In the genomic region with DNA sequence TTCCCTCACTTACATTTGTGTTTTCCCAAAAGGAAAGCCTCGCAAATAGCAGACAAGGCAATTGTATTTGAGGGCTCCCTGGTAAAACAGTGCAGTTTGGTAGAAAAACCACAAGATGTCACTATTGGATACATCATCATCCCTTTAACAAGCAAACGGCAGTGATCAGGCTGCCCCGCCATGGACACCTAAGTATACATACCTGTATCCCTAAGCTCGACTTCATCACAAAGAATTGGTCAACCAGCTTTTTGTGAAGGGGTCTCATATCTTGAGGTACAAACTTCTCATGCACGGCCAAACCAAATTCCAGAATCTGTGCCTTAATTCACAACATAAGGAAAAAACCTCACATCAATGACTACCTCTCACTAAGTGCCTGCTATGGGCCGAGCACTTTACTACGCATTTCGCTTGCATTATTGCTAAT, we compare ENCODE assay signal across 8 cellular contexts.
DNase-seq lines count a peak whose midpoint lies in the region; ATAC-seq and TF ChIP-seq lines count a peak whose summit lies in the region.

No MANE protein-coding gene starts in this region.

- no peak overlapping the region for H3K18ac ChIP-seq in mesendoderm (ENCODE audit: low read length)

- H2AK5ac ChIP-seq in mesendoderm (ENCODE audit: low read length), result no peak overlapping the region

- H3K4me2 ChIP-seq in mesendoderm (ENCODE audit: low read length), result no peak overlapping the region

- H2BK5ac ChIP-seq in mesendoderm (ENCODE audit: low read length), result no peak overlapping the region

- DNase-seq in BJ (ENCODE audit: low read depth) (no peak), NCI-H1417 treated with DMSO at 0.1 percent for 48 hours (lab: John Stamatoyannopoulos, UW) (peak; percentile 51), T follicular helper cell (ENCODE audit: low read depth) (peak; percentile 4), mesendoderm (peak; percentile 83), tibial artery (peak in 1 of 2 donors; percentile 49)
- DNase-seq in effector memory CD8-positive, alpha-beta T cell, result peak in 2 of 3 experiments; percentile 7 to 14

- CTCF ChIA-PET in BJ (lab: Yijun Ruan, JAX), result interaction anchor here (0.7 to 2.4 kb wide), 17 partner anchors 9 to 805 kb away, joined by 3 to 18 read pairs (median 4); no protein-coding TSS in a partner anchor

- peaks cover 3% of the 10 kb centered on the region for H3K36me3 Mint-ChIP-seq in effector memory CD8-positive, alpha-beta T cell (ENCODE audit: insufficient read depth)

- TF ChIP-seq CTCF in BJ (IDR thresholded peaks at IDR 0.05; ENCODE audit: insufficient read depth, low read depth, low read length) (peak; percentile 70), tibial artery (IDR thresholded peaks at IDR 0.05) (peak; percentile 59 to 64)

- H3K27me3 Mint-ChIP-seq in effector memory CD8-positive, alpha-beta T cell, result peaks cover under 1 to 15% of the 10 kb centered on the region in 2 donors

- H3K4me3 ChIP-seq in BJ (ENCODE audit: low read depth, low read length), result no peak overlapping the region
- H3K4me3 ChIP-seq in mesendoderm (ENCODE audit: low read length), result no peak overlapping the region
- H3K4me3 ChIP-seq in tibial artery, result no peak overlapping the region

- no peaks in the 10 kb centered on the region for H3K9me3 ChIP-seq in tibial artery

- H3K4me1 ChIP-seq in mesendoderm (ENCODE audit: control insufficient read depth, low read depth, low read length) (no peaks in the 10 kb centered on the region), tibial artery (no peaks in the 10 kb centered on the region)

- no peak overlapping the region for H3K9ac ChIP-seq in mesendoderm (ENCODE audit: low read length)

- no peak overlapping the region for H3K23ac ChIP-seq in mesendoderm (ENCODE audit: low read length)

- peak; percentile 97 for ATAC-seq in GM18511 (IDR thresholded peaks at IDR 0.05; ENCODE audit: unreplicated experiment)
- ATAC-seq in HG02870 (IDR thresholded peaks at IDR 0.05; ENCODE audit: unreplicated experiment), result peak; percentile 98
- peak; percentile 59 for ATAC-seq in effector memory CD8-positive, alpha-beta T cell (replicated peaks)

- no peak overlapping the region for H2BK15ac ChIP-seq in mesendoderm (replicated peaks; ENCODE audit: low read depth)

- H3K79me1 ChIP-seq in mesendoderm (ENCODE audit: low read length), result no peaks in the 10 kb centered on the region

- H3K4me3 Mint-ChIP-seq in effector memory CD8-positive, alpha-beta T cell, result no peak overlapping the region

- POLR2A ChIA-PET in BJ (lab: Charles Lee), result no interaction called here

- no peak overlapping the region for H3K56ac ChIP-seq in mesendoderm (ENCODE audit: low read length)

- H3K9me3 Mint-ChIP-seq in effector memory CD8-positive, alpha-beta T cell, result no peaks in the 10 kb centered on the region

- no peaks in the 10 kb centered on the region for H3K36me3 ChIP-seq in BJ (ENCODE audit: control insufficient read depth, insufficient read depth, low read length)
- peaks cover 3% of the 10 kb centered on the region for H3K36me3 ChIP-seq in mesendoderm (ENCODE audit: control insufficient read depth, insufficient read depth, low read length)
- peaks cover 0 to 5% (median 0%) of the 10 kb centered on the region in 3 donors for H3K36me3 ChIP-seq in tibial artery

- no CpG with 5 or more reads among the region's 8 CpGs for whole genome bisulfite sequencing in mesendoderm (ENCODE audit: extremely low coverage, insufficient coverage, low lambda C conversion rate)

- H3K4me1 Mint-ChIP-seq in effector memory CD8-positive, alpha-beta T cell (ENCODE audit: low read depth in 2 of 2), result no peaks in the 10 kb centered on the region

- no peak overlapping the region for H3K27ac Mint-ChIP-seq in effector memory CD8-positive, alpha-beta T cell

- H3K79me2 ChIP-seq in mesendoderm (ENCODE audit: control insufficient read depth, insufficient read depth, low read length), result no peaks in the 10 kb centered on the region

- no peaks in the 10 kb centered on the region for H3K27me3 ChIP-seq in BJ (ENCODE audit: control insufficient read depth, insufficient read depth, low read length)
- H3K27me3 ChIP-seq in mesendoderm (ENCODE audit: insufficient read depth, low read length, poor library complexity), result no peaks in the 10 kb centered on the region
- no peaks in the 10 kb centered on the region for H3K27me3 ChIP-seq in tibial artery

- H3K27ac ChIP-seq in mesendoderm (ENCODE audit: low read depth, low read length), result no peak overlapping the region
- no peak overlapping the region for H3K27ac ChIP-seq in tibial artery

- no peak overlapping the region for H3K4ac ChIP-seq in mesendoderm (ENCODE audit: low read depth, low read length)

- H4K5ac ChIP-seq in mesendoderm (ENCODE audit: low read length), result no peak overlapping the region

- H4K8ac ChIP-seq in mesendoderm (ENCODE audit: low read depth, low read length), result no peak overlapping the region

- intact Hi-C loops in tibial artery (cut with DNase I; ENCODE audit: low total_unique reads), result loop anchor here (2.0 kb wide), 1 partner anchor 755 kb away; no protein-coding TSS in a partner anchor

- no peak overlapping the region for H2BK120ac ChIP-seq in mesendoderm (ENCODE audit: low read depth, low read length)
